In genomic region chrX:77892887-77893286, GRCh38 we compare ENCODE assay signal across 2 cellular contexts.
TF ChIP-seq lines count a peak whose summit lies in the region.

No MANE protein-coding gene starts in this region.

TF ChIP-seq in SK-N-SH, 30 proteins besides CTCF, POLR2A, EP300 and RAD21:
- TF ChIP-seq RXRA (IDR thresholded peaks at IDR 0.05; ENCODE audit: borderline replicate concordance, low read depth) = no peak
- no peak for TF ChIP-seq NRF1 (IDR thresholded peaks at IDR 0.05; ENCODE audit: low read depth, low read length)
- TF ChIP-seq GABPA (IDR thresholded peaks at IDR 0.05; ENCODE audit: low read depth) = no peak
- TF ChIP-seq SIN3A (IDR thresholded peaks at IDR 0.05; ENCODE audit: borderline replicate concordance, low read depth, low read length) = no peak
- no peak for TF ChIP-seq ZBTB33 (IDR thresholded peaks at IDR 0.05; ENCODE audit: borderline replicate concordance, low read depth)
TF ChIP-seq in SK-N-SH: peak in this region for 0.

TF ChIP-seq in SK-N-SH treated with all-trans-retinoic acid at 6 μM for 48 hours, 23 proteins besides CTCF, POLR2A, EP300 and RAD21:
- TF ChIP-seq ARNTL (CRISPR knock-in tag; IDR thresholded peaks at IDR 0.05; ENCODE audit: borderline replicate concordance, low read depth) (no peak), TOX (CRISPR knock-in tag; IDR thresholded peaks at IDR 0.05; ENCODE audit: borderline replicate concordance) (no peak), TCF4 (CRISPR knock-in tag; IDR thresholded peaks at IDR 0.05; ENCODE audit: borderline replicate concordance) (no peak)
